ENCODE assay signal across 9 cellular contexts in the genomic region with DNA sequence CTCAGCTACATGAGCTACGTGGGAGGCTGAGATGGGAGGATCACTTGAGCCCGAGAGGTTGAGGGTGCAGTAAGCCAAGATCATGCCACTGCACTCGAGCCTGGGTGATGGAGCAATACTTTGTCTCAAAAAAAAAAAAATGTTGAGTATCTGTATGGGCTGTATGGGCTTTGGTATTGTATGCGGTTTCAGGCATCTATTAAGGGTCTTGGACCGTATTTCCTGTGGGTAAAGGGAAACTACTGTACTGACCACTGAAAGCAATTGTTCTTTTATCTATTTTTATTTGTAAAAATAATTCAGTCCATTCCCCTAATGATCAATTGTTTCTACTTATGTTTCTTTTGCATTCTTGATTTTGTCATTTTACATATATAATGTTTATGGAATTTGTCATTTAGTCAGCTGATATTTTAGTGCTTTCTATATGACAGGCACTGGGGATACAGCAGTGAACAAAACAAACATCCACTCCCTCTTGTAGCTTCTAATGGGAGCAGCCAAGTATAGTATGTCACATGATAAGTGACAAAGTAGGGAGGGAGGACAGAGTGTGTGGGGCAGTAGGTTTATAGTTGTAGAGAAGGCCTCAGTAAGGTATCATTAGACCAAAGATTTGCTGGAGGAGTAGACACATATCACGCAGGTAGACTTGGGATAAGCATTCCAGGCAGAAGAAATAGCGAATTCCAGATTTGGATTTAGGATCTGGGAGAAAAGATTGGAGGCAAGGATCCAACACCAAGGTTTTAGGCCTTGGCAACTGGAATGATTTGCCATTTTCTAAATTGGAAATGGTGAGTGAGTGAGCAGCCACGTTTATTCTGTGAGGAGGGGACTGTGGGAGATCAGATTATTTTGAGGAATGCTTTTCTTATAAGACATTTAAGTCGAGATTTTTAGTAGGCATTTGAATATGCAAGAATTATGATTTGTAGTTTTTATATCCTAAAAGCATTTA. TPM values are rescaled to one million over a fixed set of nuclear protein-coding genes. Genes with fewer than 3 reads are reported as not detected.
DNase-seq lines count a peak whose midpoint lies in the region; ATAC-seq, FAIRE-seq and TF ChIP-seq lines count a peak whose summit lies in the region.
"Had no signal": no experiment of that assay in that cellular context is flagged by ENCODE, and none has a peak within 500 bp of the region (broad histone marks: within the 10 kb centered on the region; RNA-seq: fewer than 3 reads in every experiment).

No MANE protein-coding gene starts in this region.

- no peak for TF ChIP-seq POLR2A in GM12891 (IDR thresholded peaks at IDR 0.05; ENCODE audit: low read depth, low read length)

- H3K27ac Mint-ChIP-seq in CD4-positive, alpha-beta T cell: no peak overlapping the region

- no peaks in the 10 kb centered on the region for H3K27me3 ChIP-seq in CD4-positive, alpha-beta T cell (ENCODE audit: control insufficient read depth, insufficient read depth, low read length)

- no peaks in the 10 kb centered on the region for H3K9me3 ChIP-seq in CD4-positive, alpha-beta T cell (ENCODE audit: control insufficient read depth, low read length)

- intact Hi-C loops in CD4-positive, alpha-beta T cell (cut with DNase I, micrococcal nuclease): loop anchor here in 1 of 2 experiments (10.0 kb wide), 1 partner anchor 109 kb away; the partner anchor contains the start of gene LRP11

- H3K9me3 Mint-ChIP-seq in CD4-positive, alpha-beta T cell: no peaks in the 10 kb centered on the region

- FAIRE-seq in GM12891 (lab: Jason Lieb, UNC): peak; percentile 26

- no peak overlapping the region for H3K4me3 Mint-ChIP-seq in CD4-positive, alpha-beta T cell

- CTCF ChIA-PET in CD4-positive, alpha-beta T cell (lab: Charles Lee): interaction anchor here (0.7 kb wide), 1 partner anchor 52 kb away, joined by 3 read pairs; no protein-coding TSS in a partner anchor

- no peaks in the 10 kb centered on the region for H3K27me3 Mint-ChIP-seq in CD4-positive, alpha-beta T cell

- H3K4me1 Mint-ChIP-seq in CD4-positive, alpha-beta T cell (ENCODE audit: low read depth): peaks cover 16% of the 10 kb centered on the region

- H3K36me3 Mint-ChIP-seq in CD4-positive, alpha-beta T cell (ENCODE audit: low read depth): peaks cover 26% of the 10 kb centered on the region

- no peak overlapping the region for H3K27ac ChIP-seq in CD4-positive, alpha-beta T cell (ENCODE audit: low read depth, low read length)
- H3K27ac ChIP-seq: HL-60 had no signal

- DNase-seq in GM12891 (ENCODE audit: insufficient read length, low spot score) (no peak), inferior parietal cortex (ENCODE audit: extremely low spot score) (peak; percentile 45), NCI-H2171 (lab: John Stamatoyannopoulos, UW) (no peak), NCI-H526 treated with DMSO at 0.1 percent for 48 hours (lab: John Stamatoyannopoulos, UW) (no peak), SW 1271 (lab: John Stamatoyannopoulos, UW) (no peak)
- no peak for DNase-seq in CD4-positive, alpha-beta T cell

- POLR2A ChIA-PET in CD4-positive, alpha-beta T cell (lab: Charles Lee): interaction anchor here (0.5 kb wide), 1 partner anchor 108 kb away, joined by 3 read pairs; no protein-coding TSS in a partner anchor

- ATAC-seq in GM21528 (IDR thresholded peaks at IDR 0.05; ENCODE audit: low FRiP score, unreplicated experiment) (peak; percentile 71), HG03565 (IDR thresholded peaks at IDR 0.05; ENCODE audit: unreplicated experiment) (peak; percentile 61)
- ATAC-seq in CD4-positive, alpha-beta T cell (ENCODE audit: poor library complexity): no peak

- TF ChIP-seq CTCF in CD4-positive, alpha-beta T cell (IDR thresholded peaks at IDR 0.05): no peak

TF ChIP-seq in GM12891, 5 proteins besides CTCF, POLR2A, EP300 and RAD21:
- TF ChIP-seq POLR2AphosphoS5 (IDR thresholded peaks at IDR 0.05; ENCODE audit: low read depth, low read length) (no peak), POU2F2 (IDR thresholded peaks at IDR 0.05; ENCODE audit: low read depth, low read length) (no peak), SPI1 (IDR thresholded peaks at IDR 0.05; ENCODE audit: low read depth, low read length) (no peak), TAF1 (IDR thresholded peaks at IDR 0.05; ENCODE audit: low read depth, low read length) (no peak), PAX5 (IDR thresholded peaks at IDR 0.05; ENCODE audit: insufficient read depth, low read length, severe bottlenecking) (peak; percentile 87)

RNA-seq across cellular contexts. Expression of gene PCMT1, which starts 6.0 kb away (rescaled TPM):
- polyA plus RNA-seq in GM12891 (2012; ENCODE audit: low read depth, missing spikeins): 39.8 TPM
- 10 to 100 TPM; 14.4 to 15.7 TPM for total RNA-seq in CD4-positive, alpha-beta T cell

RNA-seq across cellular contexts. Expression of gene NUP43, which starts 9.3 kb away (rescaled TPM):
- 12.7 TPM for polyA plus RNA-seq in GM12891 (2012; ENCODE audit: low read depth, missing spikeins)
- total RNA-seq in CD4-positive, alpha-beta T cell: 10 to 100 TPM; 14.2 to 14.5 TPM

RNA-seq across cellular contexts. Expression of gene LATS1, which starts 37.7 kb away (rescaled TPM):
- 5.7 TPM for polyA plus RNA-seq in GM12891 (2012; ENCODE audit: low read depth, missing spikeins)
- total RNA-seq in CD4-positive, alpha-beta T cell: 10 to 100 TPM; 36.1 to 39.6 TPM
